In the genomic region with DNA sequence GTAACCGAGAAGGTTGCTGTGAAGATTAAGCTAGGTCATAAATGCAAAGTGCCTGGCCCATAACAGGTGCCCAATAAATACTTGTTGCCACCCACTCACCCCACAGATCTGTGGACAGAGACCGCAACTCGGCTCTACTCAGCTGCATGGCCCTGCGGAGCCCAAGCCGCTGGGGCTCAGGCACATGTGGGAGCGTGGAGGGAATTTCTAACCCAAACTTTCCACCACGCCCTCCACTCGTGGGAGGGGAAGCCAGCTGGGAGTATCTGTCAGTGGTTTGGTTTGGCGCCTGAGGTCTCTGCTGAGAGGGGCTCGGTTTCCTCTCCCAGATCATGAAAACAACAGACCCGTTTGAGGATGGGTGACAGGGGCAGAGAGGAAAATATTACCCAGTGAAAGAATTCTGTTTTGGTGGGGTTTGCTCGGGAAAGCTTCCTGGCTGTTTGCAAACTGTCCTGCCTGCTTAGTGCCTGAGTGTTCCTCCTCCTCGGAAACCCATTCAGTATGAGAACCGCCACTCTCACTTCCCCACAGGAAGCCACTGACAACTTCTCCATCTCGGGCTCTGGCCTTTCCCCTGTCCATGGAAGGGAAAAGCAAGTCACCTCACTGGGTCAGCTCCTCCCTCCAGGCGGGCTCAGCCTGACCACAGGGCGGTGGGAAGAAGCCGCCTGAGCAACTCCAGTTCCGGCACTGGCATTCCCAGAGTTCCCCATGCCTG, we compare ENCODE assay signal across 9 cellular contexts.
DNase-seq lines count a peak whose midpoint lies in the region; ATAC-seq and TF ChIP-seq lines count a peak whose summit lies in the region.
"Had no signal": no experiment of that assay in that cellular context is flagged by ENCODE, and none has a peak within 500 bp of the region (broad histone marks: within the 10 kb centered on the region; RNA-seq: fewer than 3 reads in every experiment).

No MANE protein-coding gene starts in this region.

- TF ChIP-seq CTCF in GM10248 (IDR thresholded peaks at IDR 0.05; ENCODE audit: control extremely low read depth, extremely low read depth, low read depth, missing control alignments): no peak
- TF ChIP-seq CTCF in OCI-LY1 (IDR thresholded peaks at IDR 0.05; ENCODE audit: low read length): no peak
- TF ChIP-seq CTCF in PC-3 (conservative IDR thresholded peaks at IDR 0.05; ENCODE audit: low read depth, low read length): no peak

- intact Hi-C loops in PC-3 (cut with micrococcal nuclease): no loop called here

- H4K20me1 ChIP-seq in OCI-LY1 (ENCODE audit: insufficient read depth, low read length) (no peaks in the 10 kb centered on the region), PC-3 (ENCODE audit: low read length) (no peaks in the 10 kb centered on the region)

- H3K9ac ChIP-seq in OCI-LY1 (ENCODE audit: low read length) (peak overlapping the region; percentile 26; the same call in 1 of the 2 replicates), PC-3 (ENCODE audit: low read length) (no peak overlapping the region)

- H3F3A ChIP-seq in OCI-LY1 (ENCODE audit: insufficient read depth, low read length): no peaks in the 10 kb centered on the region
- no peaks in the 10 kb centered on the region for H3F3A ChIP-seq in PC-3 (ENCODE audit: low read length, unreplicated experiment)

- H3K9me2 ChIP-seq in OCI-LY1 (ENCODE audit: low read depth, low read length) (no peaks in the 10 kb centered on the region), PC-3 (replicated peaks; ENCODE audit: low read length) (no peaks in the 10 kb centered on the region)

- no peaks in the 10 kb centered on the region for H3K36me3 ChIP-seq in OCI-LY1 (ENCODE audit: insufficient read depth, low read length)
- H3K36me3 ChIP-seq in PC-3 (ENCODE audit: low read depth, low read length): no peaks in the 10 kb centered on the region

- CTCF ChIA-PET in GM10248 (lab: Yijun Ruan, JAX): interaction anchor here (1.0 to 7.6 kb wide), 14 partner anchors 9 to 249 kb away, joined by 3 to 40 read pairs (median 6); a partner anchor contains a TSS
- CTCF ChIA-PET in PC-3 (lab: Charles Lee): no interaction called here

- H2AFZ ChIP-seq in OCI-LY1 (ENCODE audit: low read length): no peak overlapping the region
- no peak overlapping the region for H2AFZ ChIP-seq in PC-3 (ENCODE audit: low read length)

- H3K79me2 ChIP-seq in OCI-LY1 (ENCODE audit: insufficient read depth, low read length) (no peaks in the 10 kb centered on the region), PC-3 (ENCODE audit: low read length) (no peaks in the 10 kb centered on the region)

- no TSS peak for BruUV-seq in PC-3 (replicated peaks; lab: Mats Ljungman, UMichigan)

- ATAC-seq in HG02588 (IDR thresholded peaks at IDR 0.05; ENCODE audit: unreplicated experiment) (peak; percentile 91), PC-3 (no peak)
- ATAC-seq: HCT116 had no signal

- POLR2A ChIA-PET in GM10248 (lab: Yijun Ruan, JAX): interaction anchor here (0.7 to 1.3 kb wide), 5 partner anchors 10 to 248 kb away, joined by 3 to 5 read pairs (median 3); a partner anchor contains a TSS
- POLR2A ChIA-PET in PC-3 (lab: Charles Lee; ENCODE audit: unreplicated experiment): no interaction called here

- H3K4me2 ChIP-seq in OCI-LY1 (ENCODE audit: low read length): peak overlapping the region; percentile 58
- no peak overlapping the region for H3K4me2 ChIP-seq in PC-3 (ENCODE audit: low read length)

- H3K27ac ChIP-seq in OCI-LY1 (ENCODE audit: low read depth, low read length, poor library complexity, severe bottlenecking) (peak overlapping the region; percentile 74), PC-3 (ENCODE audit: low read length) (no peak overlapping the region)

- peak overlapping the region; percentile 10 for H3K4me3 ChIP-seq in OCI-LY1 (ENCODE audit: low read depth, low read length, poor library complexity, severe bottlenecking)
- no peak overlapping the region for H3K4me3 ChIP-seq in PC-3 (ENCODE audit: low read length)

- peaks cover 42% of the 10 kb centered on the region for H3K4me1 ChIP-seq in OCI-LY1 (ENCODE audit: insufficient read depth, low read length, severe bottlenecking)
- H3K4me1 ChIP-seq in PC-3 (ENCODE audit: insufficient read depth, low read length): peaks cover 10% of the 10 kb centered on the region

- H3K27me3 ChIP-seq in OCI-LY1 (ENCODE audit: insufficient read depth, low read length): no peaks in the 10 kb centered on the region; the same call in 1 of the 2 replicates
- H3K27me3 ChIP-seq in PC-3 (ENCODE audit: low read length): no peaks in the 10 kb centered on the region

- H3K9me3 ChIP-seq in OCI-LY1 (ENCODE audit: low read length) (no peaks in the 10 kb centered on the region), PC-3 (ENCODE audit: low read length) (no peaks in the 10 kb centered on the region)

- DNase-seq in GM10248 (ENCODE audit: extremely low spot score): peak; percentile 80
- peak; percentile 67 for DNase-seq in activated gamma-delta T cell treated with anti-CD3 and anti-CD28 coated beads, Interleukin-2, amount 50 U/mL, for 16 hours (ENCODE audit: low read depth)
- DNase-seq in lung microvascular endothelial cell (ENCODE audit: low read depth in 2 of 2): peak; percentile 76 to 94
- peak; percentile 89 for DNase-seq in stimulated activated CD8-positive, alpha-beta memory T cell treated with anti-CD3 and anti-CD28 coated beads, Interleukin-4, amount 100 ng/mL, for 48 hours
- no peak for DNase-seq in NCI-H510A (lab: John Stamatoyannopoulos, UW)
- no peak for DNase-seq in PC-3

Comparison
In these comparisons a context has a peak if more than half of its experiments do, and no peak if none do; other contexts are left out.
1. DNase-seq: peak in GM10248 (single experiment), activated gamma-delta T cell treated with anti-CD3 and anti-CD28 coated beads, Interleukin-2, amount 50 U/mL, for 16 hours (single experiment), lung microvascular endothelial cell (2 of 2) and stimulated activated CD8-positive, alpha-beta memory T cell treated with anti-CD3 and anti-CD28 coated beads, Interleukin-4, amount 100 ng/mL, for 48 hours (single experiment); none in NCI-H510A (single experiment) and PC-3 (single experiment).